23 cellular contexts compared by ENCODE assay signal in the genomic region with DNA sequence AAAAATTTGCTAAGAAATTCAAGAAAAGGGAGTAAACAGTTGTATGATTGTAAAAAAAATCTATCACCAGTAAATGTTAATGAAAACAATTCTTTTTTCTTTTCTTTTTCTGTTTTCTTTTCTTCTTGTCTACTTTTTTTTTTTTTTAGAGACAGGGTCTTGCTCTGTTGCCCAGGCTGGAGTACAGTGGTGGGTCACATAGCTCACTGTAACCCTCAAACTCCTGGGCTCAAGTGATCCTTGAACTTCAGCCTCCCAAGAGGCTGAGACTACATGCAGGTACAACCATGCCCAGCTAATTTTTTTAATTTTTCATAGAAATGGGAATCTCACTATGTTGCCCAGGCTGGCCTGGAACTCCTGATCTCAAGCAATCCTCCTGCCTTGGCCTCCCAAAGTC.
"Had no signal": no experiment of that assay in that cellular context is flagged by ENCODE, and none has a peak within 500 bp of the region (broad histone marks: within the 10 kb centered on the region; RNA-seq: fewer than 3 reads in every experiment).

No MANE protein-coding gene starts in this region.

- H3K27ac ChIP-seq: ascending aorta, cardiac muscle cell had no signal

- H3K4me3 ChIP-seq: ascending aorta, cardiac muscle cell had no signal

- H3K9me3 ChIP-seq: ascending aorta had no signal

- H3K27me3 ChIP-seq: ascending aorta, cardiac muscle cell had no signal

- H3K36me3 ChIP-seq: ascending aorta, cardiac muscle cell had no signal

- DNase-seq: activated CD4-positive, alpha-beta T cell treated with anti-CD3 and anti-CD28 coated beads, Interleukin-2, amount 10 ng/mL, durations not matched to agents 24 days and 14 days; activated CD4-positive, alpha-beta T cell treated with anti-CD3 and anti-CD28 coated beads, Interleukin-2, amount 50 U/mL, for 4 hours; activated CD8-positive, alpha-beta T cell treated with anti-CD3 and anti-CD28 coated beads for 36 hours; activated effector memory CD4-positive, alpha-beta T cell treated with anti-CD3 and anti-CD28 coated beads, Interleukin-2, amount 50 U/mL, for 16 hours; activated naive CD4-positive, alpha-beta T cell; activated naive CD8-positive, alpha-beta T cell treated with anti-CD3 and anti-CD28 coated beads, Interleukin-2, amount 10 ng/mL, durations not matched to agents 7 days and 5 days; activated T-cell treated with anti-CD3 and anti-CD28 coated beads, Interleukin-2, amount 50 U/mL, for 1 hour; activated T-cell treated with anti-CD3 and anti-CD28 coated beads, Interleukin-2, amount 50 U/mL, for 72 hours; amygdala; NCI-H1105; NCI-H1417 treated with DMSO at 0.1 percent for 48 hours; NCI-H187 treated with DMSO at 0.1 percent for 48 hours; NCI-H2171 treated with DMSO at 0.1 percent for 48 hours; NCI-H2227 treated with DMSO at 0.1 percent for 48 hours; NCI-H446; Right ventricle myocardium superior; SW 1271; T-helper 1 cell; T-helper 2 cell; T-helper 9 cell had no signal

- ATAC-seq: activated CD8-positive, alpha-beta T cell treated with anti-CD3 and anti-CD28 coated beads for 36 hours; activated T-cell treated with anti-CD3 and anti-CD28 coated beads, Interleukin-2, amount 50 U/mL, for 72 hours; activated T-helper 17 cell treated with anti-CD3 and anti-CD28 coated beads, Interleukin-2, amount 50 U/mL, for 72 hours had no signal
